Comparison of ENCODE assay signal across 12 cellular contexts in genomic region chr2:24122-24521, GRCh38. TPM values are rescaled to one million over a fixed set of nuclear protein-coding genes. Genes with fewer than 3 reads are reported as not detected.
DNase-seq lines count a peak whose midpoint lies in the region; ATAC-seq and TF ChIP-seq lines count a peak whose summit lies in the region.
"Had no signal": no experiment of that assay in that cellular context is flagged by ENCODE, and none has a peak within 500 bp of the region (broad histone marks: within the 10 kb centered on the region; RNA-seq: fewer than 3 reads in every experiment).

No MANE protein-coding gene starts in this region.

- CTCF ChIA-PET in activated CD4-positive, alpha-beta T cell treated with anti-CD3 and anti-CD28 coated beads, Interleukin-2, amount 10 ng/mL, durations not matched to agents 7 days and 5 days (lab: Charles Lee), result interaction anchor here (1.3 to 2.4 kb wide), 2 partner anchors 12 to 13 kb away, joined by 3 to 8 read pairs; no protein-coding TSS in a partner anchor
- CTCF ChIA-PET in naive thymus-derived CD4-positive, alpha-beta T cell (lab: Charles Lee), result no interaction called here

- peak overlapping the region; percentile 90 for H3K27ac Mint-ChIP-seq in activated CD4-positive, alpha-beta T cell treated with anti-CD3 and anti-CD28 coated beads, Interleukin-2, amount 10 ng/mL, durations not matched to agents 7 days and 5 days
- H3K27ac Mint-ChIP-seq in naive thymus-derived CD4-positive, alpha-beta T cell, result peak overlapping the region in 7 of 9 donors; percentile 1 to 88 (median 44)

- no peaks in the 10 kb centered on the region for H3K27me3 Mint-ChIP-seq in activated CD4-positive, alpha-beta T cell treated with anti-CD3 and anti-CD28 coated beads, Interleukin-2, amount 10 ng/mL, durations not matched to agents 7 days and 5 days
- H3K27me3 Mint-ChIP-seq in naive thymus-derived CD4-positive, alpha-beta T cell, result peaks cover 0 to 6% (median 4%) of the 10 kb centered on the region in 5 donors

- no peaks in the 10 kb centered on the region for H3K27me3 ChIP-seq in KMS-11 (ENCODE audit: insufficient read depth, low read depth)
- H3K27me3 ChIP-seq in naive thymus-derived CD4-positive, alpha-beta T cell (ENCODE audit: control insufficient read depth in 2 of 2, insufficient read depth in 2 of 2, low read length in 2 of 2), result no peaks in the 10 kb centered on the region
- peaks cover 0 to 4% (median 0%) of the 10 kb centered on the region in 4 donors for H3K27me3 ChIP-seq in esophagus squamous epithelium
- H3K27me3 ChIP-seq in left ventricle myocardium inferior (ENCODE audit: low read depth), result peaks cover 71% of the 10 kb centered on the region

- H3K9me3 ChIP-seq in naive thymus-derived CD4-positive, alpha-beta T cell (ENCODE audit: control insufficient read depth in 2 of 3, low read length in 3 of 3), result no peaks in the 10 kb centered on the region
- no peaks in the 10 kb centered on the region for H3K9me3 ChIP-seq in esophagus squamous epithelium
- H3K9me3 ChIP-seq in left ventricle myocardium inferior (replicated peaks), result no peaks in the 10 kb centered on the region

- H4K20me1 ChIP-seq in KMS-11 (ENCODE audit: insufficient read depth), result no peaks in the 10 kb centered on the region

- POLR2A ChIA-PET in activated CD4-positive, alpha-beta T cell treated with anti-CD3 and anti-CD28 coated beads, Interleukin-2, amount 10 ng/mL, durations not matched to agents 7 days and 5 days (lab: Charles Lee), result no interaction called here
- POLR2A ChIA-PET in naive thymus-derived CD4-positive, alpha-beta T cell (lab: Charles Lee), result no interaction called here

- H3K36me3 Mint-ChIP-seq in activated CD4-positive, alpha-beta T cell treated with anti-CD3 and anti-CD28 coated beads, Interleukin-2, amount 10 ng/mL, durations not matched to agents 7 days and 5 days (ENCODE audit: low read depth), result peaks cover 6% of the 10 kb centered on the region
- H3K36me3 Mint-ChIP-seq in naive thymus-derived CD4-positive, alpha-beta T cell, result peaks cover 0 to 13% (median 0%) of the 10 kb centered on the region in 5 donors

- peak overlapping the region; percentile 50; the same call in 1 of the 2 replicates for H2AFZ ChIP-seq in KMS-11 (ENCODE audit: low read depth)

- peaks cover 36% of the 10 kb centered on the region for H3K4me1 Mint-ChIP-seq in activated CD4-positive, alpha-beta T cell treated with anti-CD3 and anti-CD28 coated beads, Interleukin-2, amount 10 ng/mL, durations not matched to agents 7 days and 5 days
- peaks cover 18 to 37% (median 30%) of the 10 kb centered on the region in 7 donors for H3K4me1 Mint-ChIP-seq in naive thymus-derived CD4-positive, alpha-beta T cell

- H3K4me2 ChIP-seq in KMS-11, result peak overlapping the region; percentile 51

- H3K9ac ChIP-seq in KMS-11, result no peak overlapping the region

- H3K4me3 ChIP-seq in KMS-11 (IDR thresholded peaks at IDR 0.05; ENCODE audit: insufficient read depth, low read depth, low read length) (no peak overlapping the region), esophagus squamous epithelium (no peak overlapping the region), left ventricle myocardium inferior (no peak overlapping the region)
- no peak overlapping the region for H3K4me3 ChIP-seq in naive thymus-derived CD4-positive, alpha-beta T cell (ENCODE audit: low read length)

- ATAC-seq in HG02588 (IDR thresholded peaks at IDR 0.05; ENCODE audit: unreplicated experiment) (peak; percentile 97), GM21360 (IDR thresholded peaks at IDR 0.05; ENCODE audit: unreplicated experiment) (no peak)
- no peak for ATAC-seq in naive thymus-derived CD4-positive, alpha-beta T cell

- no peak for TF ChIP-seq CTCF in KMS-11 (conservative IDR thresholded peaks at IDR 0.05; ENCODE audit: low read depth, low read length)
- TF ChIP-seq CTCF in esophagus squamous epithelium (IDR thresholded peaks at IDR 0.05), result no peak
- no peak for TF ChIP-seq CTCF in left ventricle myocardium inferior (IDR thresholded peaks at IDR 0.05; ENCODE audit: borderline replicate concordance)

- H3K4me3 Mint-ChIP-seq in activated CD4-positive, alpha-beta T cell treated with anti-CD3 and anti-CD28 coated beads, Interleukin-2, amount 10 ng/mL, durations not matched to agents 7 days and 5 days, result no peak overlapping the region
- H3K4me3 Mint-ChIP-seq in naive thymus-derived CD4-positive, alpha-beta T cell, result peak overlapping the region in 7 of 10 donors; percentile 5 to 56 (median 41)

- no peaks in the 10 kb centered on the region for H3K79me2 ChIP-seq in KMS-11 (ENCODE audit: insufficient read depth, low read depth)

- H3K9me3 Mint-ChIP-seq in activated CD4-positive, alpha-beta T cell treated with anti-CD3 and anti-CD28 coated beads, Interleukin-2, amount 10 ng/mL, durations not matched to agents 7 days and 5 days, result peaks cover 8% of the 10 kb centered on the region
- H3K9me3 Mint-ChIP-seq in naive thymus-derived CD4-positive, alpha-beta T cell, result peaks cover 0 to 10% (median 0%) of the 10 kb centered on the region in 11 donors

- H3K27ac ChIP-seq in KMS-11 (peak overlapping the region; percentile 15; the same call in 1 of the 2 replicates), esophagus squamous epithelium (no peak overlapping the region), left ventricle myocardium inferior (replicated peaks) (no peak overlapping the region)
- no peak overlapping the region for H3K27ac ChIP-seq in naive thymus-derived CD4-positive, alpha-beta T cell (ENCODE audit: low read depth, low read length)

- no peaks in the 10 kb centered on the region for H3K36me3 ChIP-seq in KMS-11 (ENCODE audit: insufficient read depth)
- no peaks in the 10 kb centered on the region for H3K36me3 ChIP-seq in naive thymus-derived CD4-positive, alpha-beta T cell (ENCODE audit: control insufficient read depth in 2 of 3, insufficient read depth in 3 of 3, low read length in 3 of 3)
- H3K36me3 ChIP-seq in esophagus squamous epithelium, result no peaks in the 10 kb centered on the region
- no peaks in the 10 kb centered on the region for H3K36me3 ChIP-seq in left ventricle myocardium inferior

- intact Hi-C loops in naive thymus-derived CD4-positive, alpha-beta T cell (cut with micrococcal nuclease), result no loop called here
- intact Hi-C loops in esophagus squamous epithelium (cut with DNase I) (no loop called here), left ventricle myocardium inferior (cut with micrococcal nuclease) (no loop called here)

- no peak for TF ChIP-seq POLR2A in esophagus squamous epithelium (IDR thresholded peaks at IDR 0.05)

- peak; percentile 17 for DNase-seq in activated CD4-positive, alpha-beta T cell treated with anti-CD3 and anti-CD28 coated beads, Interleukin-2, amount 10 ng/mL, durations not matched to agents 7 days and 5 days
- DNase-seq in activated CD4-positive, alpha-beta T cell treated with anti-CD3 and anti-CD28 coated beads for 48 hours, result no peak
- no peak for DNase-seq in naive thymus-derived CD4-positive, alpha-beta T cell
- DNase-seq in esophagus squamous epithelium (lab: John Stamatoyannopoulos, UW) (no peak), left ventricle myocardium inferior (no peak)
- DNase-seq: cerebellar nuclear complex, nucleus accumbens, OCI-M1 had no signal

- H3K4me1 ChIP-seq in KMS-11 (ENCODE audit: low read depth, poor library complexity, severe bottlenecking) (peaks cover 21% of the 10 kb centered on the region), esophagus squamous epithelium (peaks cover 4 to 62% (median 17%) of the 10 kb centered on the region in 3 donors), left ventricle myocardium inferior (no peaks in the 10 kb centered on the region)
- H3K4me1 ChIP-seq in naive thymus-derived CD4-positive, alpha-beta T cell (ENCODE audit: control insufficient read depth in 2 of 2, insufficient read depth in 2 of 2, low read length in 2 of 2), result peaks cover 16 to 17% of the 10 kb centered on the region in 2 donors

RNA-seq across cellular contexts. Expression of gene FAM110C, which starts 22.2 kb away (rescaled TPM):
- total RNA-seq in activated CD4-positive, alpha-beta T cell treated with anti-CD3 and anti-CD28 coated beads, Interleukin-2, amount 10 ng/mL, durations not matched to agents 7 days and 5 days, result under 1 TPM; 0.21 to 0.22 TPM
- 1 to 10 TPM in 1 of 5 experiments, under 1 TPM in 3, not detected in 1; 0.11 to 1.5 (median 0.19) TPM for total RNA-seq in naive thymus-derived CD4-positive, alpha-beta T cell
- under 1 TPM in 1 of 2 donors, not detected in 1; 0.06 TPM for polyA plus RNA-seq in naive thymus-derived CD4-positive, alpha-beta T cell
- total RNA-seq in esophagus squamous epithelium, result 10 to 100 TPM; 41.7 to 68.0 (median 53.7) TPM
- total RNA-seq in left ventricle myocardium inferior, result 3.3 TPM
- polyA plus RNA-seq: AG04450 had no signal
